Comparison of ENCODE assay signal across 21 cellular contexts in the genomic region with DNA sequence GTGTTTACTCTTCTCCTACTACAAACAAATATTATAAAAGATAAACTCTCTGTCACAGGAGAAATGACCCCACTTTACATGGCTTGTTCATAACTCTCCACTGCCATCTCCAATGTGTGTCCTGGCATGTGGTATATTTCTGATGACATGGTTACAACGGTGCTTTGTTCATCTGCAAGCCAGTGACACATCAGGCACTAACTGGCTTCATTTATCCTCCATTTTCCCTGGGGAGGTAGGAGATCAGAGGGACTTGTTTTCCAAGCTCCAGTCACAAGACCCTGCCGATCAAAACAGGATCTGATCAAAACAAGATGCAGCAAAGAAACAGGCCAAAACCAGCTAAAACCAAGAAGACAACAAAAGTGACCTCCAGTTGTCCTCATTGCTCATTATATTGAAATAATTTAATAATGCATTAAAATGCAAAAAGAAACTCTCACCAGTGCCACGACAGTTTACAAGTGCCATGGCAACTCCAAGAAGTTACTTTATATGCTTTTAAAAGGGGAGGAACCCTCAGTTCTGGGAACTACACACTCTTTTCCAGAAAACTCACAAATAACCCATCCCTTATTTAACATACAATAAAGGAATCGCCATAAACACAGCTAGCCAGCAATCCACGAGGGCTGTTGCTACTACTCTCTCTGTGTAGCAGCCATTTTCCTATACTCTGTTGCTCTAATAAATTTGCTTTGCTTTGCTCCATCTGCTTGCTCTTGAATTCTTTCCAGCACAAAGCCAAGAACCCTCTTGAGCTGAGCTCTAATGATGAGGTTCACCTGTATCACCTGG.
DNase-seq lines count a peak whose midpoint lies in the region; ATAC-seq and TF ChIP-seq lines count a peak whose summit lies in the region.
"Had no signal": no experiment of that assay in that cellular context is flagged by ENCODE, and none has a peak within 500 bp of the region (broad histone marks: within the 10 kb centered on the region; RNA-seq: fewer than 3 reads in every experiment).

No MANE protein-coding gene starts in this region.

- no peaks in the 10 kb centered on the region for H3K36me3 ChIP-seq in colonic mucosa
- no peaks in the 10 kb centered on the region for H3K36me3 ChIP-seq in mucosa of descending colon (ENCODE audit: low read depth)
- H3K36me3 ChIP-seq in transverse colon = no peaks in the 10 kb centered on the region
- H3K36me3 ChIP-seq: MG63 had no signal

- no peak for TF ChIP-seq EP300 in transverse colon (IDR thresholded peaks at IDR 0.05; ENCODE audit: low read depth)

- H3K27me3 ChIP-seq in colonic mucosa (no peaks in the 10 kb centered on the region), transverse colon (no peaks in the 10 kb centered on the region)
- H3K27me3 ChIP-seq: MG63 had no signal

- intact Hi-C loops in colonic mucosa (cut with DNase I) = no loop called here
- intact Hi-C loops in mucosa of descending colon (cut with DNase I, micrococcal nuclease) = no loop called here
- intact Hi-C loops in transverse colon (cut with DNase I; ENCODE audit: low total_unique reads) = no loop called here

- WGBS in transverse colon (ENCODE audit: low coverage in 1 of 2), 2 donors = 42 to 60% methylated on average over 4 to 5 of the region's 5 CpGs

- TF ChIP-seq POLR2A in transverse colon (IDR thresholded peaks at IDR 0.05) = no peak

- TF ChIP-seq CTCF in colonic mucosa (IDR thresholded peaks at IDR 0.05) = no peak
- no peak for TF ChIP-seq CTCF in mucosa of descending colon (IDR thresholded peaks at IDR 0.05)
- TF ChIP-seq CTCF in transverse colon (IDR thresholded peaks at IDR 0.05) = no peak

- H3K4me3 ChIP-seq in colonic mucosa (no peak overlapping the region), mucosa of descending colon (no peak overlapping the region), transverse colon (no peak overlapping the region)
- H3K4me3 ChIP-seq: A549, GM23248, MG63 had no signal

- peak; percentile 62 for ATAC-seq in mucosa of descending colon
- ATAC-seq: A549, Panc1 had no signal

- H3K9me3 ChIP-seq in colonic mucosa = no peaks in the 10 kb centered on the region
- H3K9me3 ChIP-seq in mucosa of descending colon = no peaks in the 10 kb centered on the region
- H3K9me3 ChIP-seq in transverse colon = no peaks in the 10 kb centered on the region
- H3K9me3 ChIP-seq: A549, Caco-2, MG63 had no signal

- H3K9ac ChIP-seq in colonic mucosa (ENCODE audit: low read depth in 2 of 2, low read length in 2 of 2) = no peak overlapping the region
- H3K9ac ChIP-seq: GM23248 had no signal

- H3K27ac ChIP-seq in colonic mucosa (peak overlapping the region; percentile 37), transverse colon (peak overlapping the region; percentile 14 to 49 (median 36))
- H3K27ac ChIP-seq: A549, GM23248, RWPE1 had no signal

- peak; percentile 2 for DNase-seq in NCI-H2171 treated with DMSO at 0.1 percent for 48 hours (lab: John Stamatoyannopoulos, UW)
- DNase-seq in NCI-H2171 (lab: John Stamatoyannopoulos, UW) = no peak
- no peak for DNase-seq in colonic mucosa
- DNase-seq in mucosa of descending colon = peak in 1 of 3 donors; percentile 43
- no peak for DNase-seq in transverse colon
- no peak for DNase-seq in HuH-7 (ENCODE audit: low spot score)
- DNase-seq in DMS 273 treated with DMSO at 0.1 percent for 48 hours (lab: John Stamatoyannopoulos, UW) = no peak
- DNase-seq: C1 segment of cervical spinal cord; Caco-2; CD4-positive, alpha-beta memory T cell; GM23248; H7; KBM-7; MG63; NCI-H1417 treated with DMSO at 0.1 percent for 48 hours; NCI-H1694 treated with DMSO at 0.1 percent for 48 hours; NCI-H2081; NCI-H526 treated with DMSO at 0.1 percent for 48 hours had no signal

- in situ Hi-C loops in transverse colon (cut with MboI; ENCODE audit: low pct_ligation_motif_present in 1 of 4, low pct_unique_long_range_greater_than_20kb in 1 of 4, low sequenced_read_pairs in 3 of 4) = no loop called here

- peaks cover 6% of the 10 kb centered on the region for H3K4me1 ChIP-seq in colonic mucosa
- peaks cover 56% of the 10 kb centered on the region for H3K4me1 ChIP-seq in mucosa of descending colon (ENCODE audit: low read depth)
- peaks cover 0 to 67% (median 29%) of the 10 kb centered on the region in 4 donors for H3K4me1 ChIP-seq in transverse colon
- H3K4me1 ChIP-seq: A549, Caco-2 had no signal
